Comparison of ENCODE assay signal across 20 cellular contexts in genomic region chr1:184527402-184527801, GRCh38.
"Had no signal": no experiment of that assay in that cellular context is flagged by ENCODE, and none has a peak within 500 bp of the region (broad histone marks: within the 10 kb centered on the region; RNA-seq: fewer than 3 reads in every experiment).

No MANE protein-coding gene starts in this region.

- H3K27ac ChIP-seq: HL-60 had no signal

- DNase-seq: IMR-90, Karpas-422, KG1, MM.1S, NCI-H1092 treated with DMSO at 0.1 percent for 48 hours, NCI-H1436, NCI-H187, NCI-H2029, NCI-H2081 treated with DMSO at 0.1 percent for 48 hours, NCI-H2171, NCI-H226, NCI-H446, NCI-H510A, NCI-H524 treated with DMSO at 0.1 percent for 48 hours, NCI-H69, NCI-H774, RPMI8226, SHP77 had no signal

- ATAC-seq: SK-N-SH treated with all-trans-retinoic acid at 6 μM for 48 hours had no signal
